8 cellular contexts compared by ENCODE assay signal in genomic region chr13:33541962-33542308, GRCh38.
A peak's percentile ranks its signal among the peaks of the same experiment; 100 is the strongest.
DNase-seq lines count a peak whose midpoint lies in the region; ATAC-seq and TF ChIP-seq lines count a peak whose summit lies in the region.

No MANE protein-coding gene starts in this region.

- H3K4me1 Mint-ChIP-seq in activated T-cell treated with anti-CD3 and anti-CD28 coated beads, Interleukin-2, amount 50 U/mL, for 72 hours (ENCODE audit: low read depth) = peaks cover 49% of the 10 kb centered on the region

- H3K9me3 ChIP-seq in ascending aorta = no peaks in the 10 kb centered on the region
- no peaks in the 10 kb centered on the region for H3K9me3 ChIP-seq in right lobe of liver
- no peaks in the 10 kb centered on the region for H3K9me3 ChIP-seq in tibial nerve

- no peaks in the 10 kb centered on the region for H3K36me3 Mint-ChIP-seq in activated T-cell treated with anti-CD3 and anti-CD28 coated beads, Interleukin-2, amount 50 U/mL, for 72 hours (ENCODE audit: insufficient read depth in 2 of 2)

- WGBS in right lobe of liver (ENCODE audit: insufficient coverage, low coverage, low lambda C conversion rate, missing lambda C conversion rate) = 9% methylated on average over 8 of the region's 8 CpGs
- WGBS in tibial nerve, 2 donors = 7% methylated on average over 8 of the region's 8 CpGs

- DNase-seq in activated T-cell treated with anti-CD3 and anti-CD28 coated beads, Interleukin-2, amount 50 U/mL, for 72 hours = no peak
- no peak for DNase-seq in activated T-cell treated with anti-CD3 and anti-CD28 coated beads, Interleukin-2, amount 50 U/mL, for 48 hours
- DNase-seq in ascending aorta (ENCODE audit: low spot score in 2 of 2) (no peak), right lobe of liver (no peak), tibial nerve (ENCODE audit: low spot score in 2 of 2) (no peak), NCI-H2029 (lab: John Stamatoyannopoulos, UW) (no peak), NCI-H2029 treated with DMSO at 0.1 percent for 48 hours (lab: John Stamatoyannopoulos, UW) (no peak)
- DNase-seq in stimulated activated naive CD4-positive, alpha-beta T cell (lab: John Stamatoyannopoulos, UW) = no peak

- H3K4me1 ChIP-seq in ascending aorta (peaks cover 7 to 34% of the 10 kb centered on the region in 2 donors), right lobe of liver (peaks cover 0 to 16% (median 0%) of the 10 kb centered on the region in 4 donors), tibial nerve (peaks cover 0 to 59% (median 37%) of the 10 kb centered on the region in 4 donors)

- TF ChIP-seq CTCF in ascending aorta (IDR thresholded peaks at IDR 0.05) (no peak), right lobe of liver (IDR thresholded peaks at IDR 0.05) (no peak), tibial nerve (IDR thresholded peaks at IDR 0.05) (no peak)

- H3K36me3 ChIP-seq in ascending aorta (no peaks in the 10 kb centered on the region), right lobe of liver (no peaks in the 10 kb centered on the region), tibial nerve (no peaks in the 10 kb centered on the region)

- no peak for ATAC-seq in activated T-cell treated with anti-CD3 and anti-CD28 coated beads, Interleukin-2, amount 50 U/mL, for 72 hours (replicated peaks in 1 of 2)
- ATAC-seq in right lobe of liver = no peak

- H3K4me3 ChIP-seq in ascending aorta (peak overlapping the region; percentile 40 to 66), right lobe of liver (peak overlapping the region; percentile 7 to 53 (median 42)), tibial nerve (peak overlapping the region; percentile 33 to 62 (median 56))

- intact Hi-C loops in ascending aorta (cut with DNase I) = loop anchor here (1.0 to 5.0 kb wide), 13 partner anchors 31 to 1004 kb away; partner anchors contain the start of genes KL, N4BP2L2 and STARD13
- intact Hi-C loops in right lobe of liver (cut with DNase I) = loop anchor here in 1 of 2 donors (10.0 kb wide), 1 partner anchor 183 kb away; no protein-coding TSS in a partner anchor

- no peaks in the 10 kb centered on the region for H3K27me3 ChIP-seq in ascending aorta
- H3K27me3 ChIP-seq in right lobe of liver = no peaks in the 10 kb centered on the region
- no peaks in the 10 kb centered on the region for H3K27me3 ChIP-seq in tibial nerve

- peak overlapping the region; percentile 97 for H3K27ac Mint-ChIP-seq in activated T-cell treated with anti-CD3 and anti-CD28 coated beads, Interleukin-2, amount 50 U/mL, for 72 hours

- peak overlapping the region; percentile 83 to 95 for H3K4me3 Mint-ChIP-seq in activated T-cell treated with anti-CD3 and anti-CD28 coated beads, Interleukin-2, amount 50 U/mL, for 72 hours

- H3K27me3 Mint-ChIP-seq in activated T-cell treated with anti-CD3 and anti-CD28 coated beads, Interleukin-2, amount 50 U/mL, for 72 hours (ENCODE audit: low read depth) = no peaks in the 10 kb centered on the region

- no peak for TF ChIP-seq POLR2A in right lobe of liver (IDR thresholded peaks at IDR 0.05)
- no peak for TF ChIP-seq POLR2A in tibial nerve (IDR thresholded peaks at IDR 0.05)

- peaks cover 2 to 3% of the 10 kb centered on the region in 2 donors for H3K9me3 Mint-ChIP-seq in activated T-cell treated with anti-CD3 and anti-CD28 coated beads, Interleukin-2, amount 50 U/mL, for 72 hours

- no peak for TF ChIP-seq EP300 in tibial nerve (IDR thresholded peaks at IDR 0.05)

- peak overlapping the region; percentile 93 to 98 for H3K27ac ChIP-seq in ascending aorta
- peak overlapping the region; percentile 96 to 98 (median 97) for H3K27ac ChIP-seq in right lobe of liver
- H3K27ac ChIP-seq in tibial nerve = peak overlapping the region; percentile 91 to 99 (median 96)
